ENCODE assay signal across 10 cellular contexts in genomic region chr2:675460-675859, GRCh38. TPM values are rescaled to one million over a fixed set of nuclear protein-coding genes. Genes with fewer than 3 reads are reported as not detected.
DNase-seq lines count a peak whose midpoint lies in the region; ATAC-seq and TF ChIP-seq lines count a peak whose summit lies in the region.
"Had no signal": no experiment of that assay in that cellular context is flagged by ENCODE, and none has a peak within 500 bp of the region (broad histone marks: within the 10 kb centered on the region; RNA-seq: fewer than 3 reads in every experiment).

No MANE protein-coding gene starts in this region.

- POLR2A ChIA-PET in CD4-positive, alpha-beta T cell (lab: Charles Lee), result no interaction called here

- peaks cover 62% of the 10 kb centered on the region for H3K36me3 Mint-ChIP-seq in CD4-positive, alpha-beta T cell (ENCODE audit: low read depth)
- peaks cover 10% of the 10 kb centered on the region for H3K36me3 Mint-ChIP-seq in brain
- H3K36me3 Mint-ChIP-seq in nephron (ENCODE audit: low read depth), result peaks cover 12% of the 10 kb centered on the region

- peaks cover 45% of the 10 kb centered on the region for H3K4me1 Mint-ChIP-seq in CD4-positive, alpha-beta T cell (ENCODE audit: low read depth)
- peaks cover 58% of the 10 kb centered on the region for H3K4me1 Mint-ChIP-seq in brain
- peaks cover 44% of the 10 kb centered on the region for H3K4me1 Mint-ChIP-seq in nephron

- no peaks in the 10 kb centered on the region for H3K9me3 ChIP-seq in CD4-positive, alpha-beta T cell (ENCODE audit: control insufficient read depth, low read length)
- H3K9me3 ChIP-seq: left lung had no signal

- peak overlapping the region; percentile 95 for H3K4me3 Mint-ChIP-seq in CD4-positive, alpha-beta T cell
- H3K4me3 Mint-ChIP-seq in brain, result peak overlapping the region; percentile 92 to 99 (median 96)
- H3K4me3 Mint-ChIP-seq in nephron, result peak overlapping the region; percentile 86 to 96 (median 95)

- no peak for DNase-seq in CD4-positive, alpha-beta T cell
- no peak for DNase-seq in Jurkat, Clone E6-1 (ENCODE audit: low read depth, low spot score)
- DNase-seq in kidney tubule cell (ENCODE audit: low spot score) (no peak), CD1c-positive myeloid dendritic cell (ENCODE audit: extremely low spot score) (no peak), NCI-H526 (lab: John Stamatoyannopoulos, UW) (no peak)
- DNase-seq: effector CD4-positive, alpha-beta T cell had no signal

- no peaks in the 10 kb centered on the region for H3K27me3 ChIP-seq in CD4-positive, alpha-beta T cell (ENCODE audit: control insufficient read depth, insufficient read depth, low read length)
- H3K27me3 ChIP-seq: left lung had no signal

- no peak overlapping the region for H3K27ac ChIP-seq in CD4-positive, alpha-beta T cell (ENCODE audit: low read depth, low read length)

- CTCF ChIA-PET in CD4-positive, alpha-beta T cell (lab: Charles Lee), result no interaction called here

- TF ChIP-seq CTCF in CD4-positive, alpha-beta T cell (IDR thresholded peaks at IDR 0.05), result no peak
- TF ChIP-seq CTCF in brain (conservative IDR thresholded peaks at IDR 0.05) (no peak), nephron (IDR thresholded peaks at IDR 0.05; ENCODE audit: unreplicated experiment in 3 of 3) (no peak)

- H3K27me3 Mint-ChIP-seq in CD4-positive, alpha-beta T cell, result no peaks in the 10 kb centered on the region
- H3K27me3 Mint-ChIP-seq in brain (peaks cover 7% of the 10 kb centered on the region), nephron (ENCODE audit: low read depth) (no peaks in the 10 kb centered on the region)

- no peak for ATAC-seq in CD4-positive, alpha-beta T cell (ENCODE audit: poor library complexity)
- no peak for ATAC-seq in HG03565 (IDR thresholded peaks at IDR 0.05; ENCODE audit: unreplicated experiment)

- H3K27ac Mint-ChIP-seq in CD4-positive, alpha-beta T cell, result peak overlapping the region; percentile 99
- H3K27ac Mint-ChIP-seq in brain (peak overlapping the region in 3 of 5 experiments; percentile 82 to 99 (median 97)), nephron (peak overlapping the region; percentile 73 to 100 (median 99))

- H3K4me3 ChIP-seq in Jurkat, Clone E6-1 (ENCODE audit: low read length), result peak overlapping the region; percentile 86

- H3K9me3 Mint-ChIP-seq in CD4-positive, alpha-beta T cell, result no peaks in the 10 kb centered on the region
- H3K9me3 Mint-ChIP-seq in brain, result peaks cover 0 to 2% (median 0%) of the 10 kb centered on the region in 5 experiments
- no peaks in the 10 kb centered on the region for H3K9me3 Mint-ChIP-seq in nephron

- intact Hi-C loops in CD4-positive, alpha-beta T cell (cut with DNase I, micrococcal nuclease), result loop anchor here (5.0 kb wide), 2 partner anchors 238 to 413 kb away; partner anchors contain the start of genes ACP1 (in 1 of the 2) and SH3YL1 (in 1 of the 2)

RNA-seq across cellular contexts. Expression of gene TMEM18, which starts 1.7 kb away (rescaled TPM):
- 10 to 100 TPM; 25.6 to 26.3 TPM for total RNA-seq in CD4-positive, alpha-beta T cell
- 110 TPM for polyA plus RNA-seq in Jurkat, Clone E6-1 (2012; ENCODE audit: insufficient read depth, insufficient read length)
- 30.6 TPM for polyA plus RNA-seq in brain (ENCODE audit: insufficient read depth, low read depth, low replicate concordance)
